16 cellular contexts compared by ENCODE assay signal in the genomic region with DNA sequence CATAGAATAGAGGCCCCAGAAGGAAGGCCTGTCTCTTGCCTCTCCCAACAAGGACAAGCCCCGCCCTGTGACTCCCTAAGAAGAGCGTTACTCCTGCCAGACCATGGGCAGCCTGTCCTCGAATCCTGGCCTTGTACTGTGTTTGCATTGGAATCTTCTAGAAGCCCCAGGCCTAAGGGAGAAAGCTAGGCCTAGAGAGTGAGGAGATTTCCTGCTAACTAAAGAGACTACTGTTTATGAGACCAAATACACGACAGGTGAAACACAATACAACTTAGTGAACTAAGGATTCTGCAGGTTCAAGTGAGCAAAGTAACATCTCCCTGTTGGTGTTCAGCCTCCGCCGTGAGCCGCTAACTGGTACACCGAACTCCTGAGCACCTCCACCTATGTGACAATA.
DNase-seq lines count a peak whose midpoint lies in the region; ATAC-seq, FAIRE-seq and TF ChIP-seq lines count a peak whose summit lies in the region.
"Had no signal": no experiment of that assay in that cellular context is flagged by ENCODE, and none has a peak within 500 bp of the region (broad histone marks: within the 10 kb centered on the region; RNA-seq: fewer than 3 reads in every experiment).

No MANE protein-coding gene starts in this region.

- H3K36me3 ChIP-seq in IMR-90 (ENCODE audit: control insufficient read depth, insufficient read depth, low read length) (no peaks in the 10 kb centered on the region), esophagus muscularis mucosa (no peaks in the 10 kb centered on the region)
- H3K36me3 ChIP-seq: BE2C had no signal

- 90% methylated on average over 8 of the region's 8 CpGs for WGBS in A549 (ENCODE audit: missing lambda C conversion rate)
- WGBS in IMR-90 (ENCODE audit: extremely low coverage in 2 of 2, insufficient read length in 1 of 2), 2 experiments: 100% methylated on average over 4 of the region's 8 CpGs; no CpG with 5 or more reads in 1 of the 2 experiments
- WGBS in esophagus muscularis mucosa: 87% methylated on average over 8 of the region's 8 CpGs

- H3K4me1 ChIP-seq in A549 (peaks cover 26% of the 10 kb centered on the region), IMR-90 (ENCODE audit: control insufficient read depth, insufficient read depth, low read length) (peaks cover 3% of the 10 kb centered on the region; the same call in 1 of the 2 replicates), esophagus muscularis mucosa (no peaks in the 10 kb centered on the region)
- H3K4me1 ChIP-seq: BE2C had no signal

- no peak overlapping the region for H2BK20ac ChIP-seq in IMR-90 (ENCODE audit: low read depth, low read length)

- CTCF ChIA-PET in A549 (lab: Yijun Ruan, JAX) (interaction anchor here (1.2 to 2.9 kb wide), 2 partner anchors 9 to 35 kb away, joined by 3 to 7 read pairs; no protein-coding TSS in a partner anchor), IMR-90 (lab: Yijun Ruan, JAX) (interaction anchor here (0.5 kb wide), 1 partner anchor 1063 kb away, joined by 4 read pairs; no protein-coding TSS in a partner anchor)

- H3K4me3 ChIP-seq in A549 (no peak overlapping the region), IMR-90 (ENCODE audit: insufficient read depth, low read depth, low read length) (no peak overlapping the region), esophagus muscularis mucosa (no peak overlapping the region)

- peak overlapping the region; percentile 21 for H2AFZ ChIP-seq in IMR-90 (replicated peaks; ENCODE audit: low read length, poor library complexity)

- peaks cover 20% of the 10 kb centered on the region for H3K27me3 ChIP-seq in IMR-90 (ENCODE audit: control insufficient read depth, insufficient read depth, low read length)
- no peaks in the 10 kb centered on the region for H3K27me3 ChIP-seq in esophagus muscularis mucosa
- H3K27me3 ChIP-seq: BE2C had no signal

- no peak for TF ChIP-seq CTCF in A549 (IDR thresholded peaks at IDR 0.05)
- no peak for TF ChIP-seq CTCF in IMR-90 (conservative IDR thresholded peaks at IDR 0.05; ENCODE audit: low read depth, low read length)
- no peak for TF ChIP-seq CTCF in esophagus muscularis mucosa (IDR thresholded peaks at IDR 0.05)
- no peak for TF ChIP-seq CTCF in osteocyte (IDR thresholded peaks at IDR 0.05)
- no peak for TF ChIP-seq CTCF in natural killer cell (IDR thresholded peaks at IDR 0.05)

- H3K9me1 ChIP-seq in IMR-90 (ENCODE audit: insufficient read depth, low read length): no peaks in the 10 kb centered on the region

- H3K79me1 ChIP-seq in IMR-90 (ENCODE audit: low read depth in 1 of 2, low read length in 2 of 2): no peaks in the 10 kb centered on the region

- TF ChIP-seq RAD21 in A549 (conservative IDR thresholded peaks at IDR 0.05 in 1 of 2, IDR thresholded peaks at IDR 0.05 in 1 of 2) (no peak), IMR-90 (IDR thresholded peaks at IDR 0.05; ENCODE audit: low read length) (no peak)

- BruUV-seq in IMR-90 (replicated peaks; lab: Mats Ljungman, UMichigan): no TSS peak

- FAIRE-seq in A549 (lab: Jason Lieb, UNC) (no peak), GM12891 (lab: Jason Lieb, UNC) (no peak)
- FAIRE-seq: H54 had no signal

- H3K56ac ChIP-seq in IMR-90 (ENCODE audit: extremely low read depth, insufficient read depth, low read length): no peak overlapping the region

- intact Hi-C loops in IMR-90 (cut with micrococcal nuclease) (no loop called here), esophagus muscularis mucosa (cut with DNase I) (no loop called here), natural killer cell (cut with micrococcal nuclease) (no loop called here)

- peaks cover 3% of the 10 kb centered on the region for H3K9me3 Mint-ChIP-seq in osteocyte (ENCODE audit: unreplicated experiment)
- H3K9me3 Mint-ChIP-seq in natural killer cell: no peaks in the 10 kb centered on the region
- H3K9me3 Mint-ChIP-seq: CD8-positive, alpha-beta T cell had no signal

- H3K14ac ChIP-seq in IMR-90 (replicated peaks; ENCODE audit: low read depth, low read length): no peak overlapping the region

- no peak overlapping the region for H3K4ac ChIP-seq in IMR-90 (ENCODE audit: low read depth, low read length)

- H3K4me1 Mint-ChIP-seq in osteocyte (ENCODE audit: unreplicated experiment) (peaks cover 6% of the 10 kb centered on the region), natural killer cell (no peaks in the 10 kb centered on the region)
- H3K4me1 Mint-ChIP-seq: IgD-negative memory B cell had no signal

- H4K91ac ChIP-seq in IMR-90 (ENCODE audit: insufficient read depth, low read depth, low read length): no peak overlapping the region

- no peak overlapping the region for H2BK120ac ChIP-seq in IMR-90 (ENCODE audit: low read depth, low read length)

- DNase-seq in A549 (ENCODE audit: low read depth in 1 of 2, low spot score in 1 of 2) (no peak), IMR-90 (no peak), esophagus muscularis mucosa (ENCODE audit: extremely low spot score) (peak; percentile 70), osteocyte (ENCODE audit: extremely low spot score, unreplicated experiment) (peak; percentile 40), natural killer cell (no peak), GM12891 (ENCODE audit: insufficient read length, low spot score) (no peak)
- DNase-seq: BE2C; CD8-positive, alpha-beta T cell; COR-L47; DND-41; GDM1 had no signal

- no peak overlapping the region for H2BK5ac ChIP-seq in IMR-90 (ENCODE audit: low read depth, low read length, poor library complexity, severe bottlenecking)

- no peak overlapping the region for H2AK9ac ChIP-seq in IMR-90 (replicated peaks; ENCODE audit: low read depth, low read length, poor library complexity)

- H3K23ac ChIP-seq in IMR-90 (ENCODE audit: low read depth, low read length): no peak overlapping the region

- peaks cover 17% of the 10 kb centered on the region for H3K27me3 Mint-ChIP-seq in osteocyte (ENCODE audit: unreplicated experiment)
- H3K27me3 Mint-ChIP-seq in natural killer cell (ENCODE audit: low read depth in 2 of 2): peaks cover 5% of the 10 kb centered on the region in 2 donors
- H3K27me3 Mint-ChIP-seq: IgD-negative memory B cell had no signal

- no peaks in the 10 kb centered on the region for H3K36me3 Mint-ChIP-seq in osteocyte (ENCODE audit: unreplicated experiment)
- H3K36me3 Mint-ChIP-seq in natural killer cell: no peaks in the 10 kb centered on the region
- H3K36me3 Mint-ChIP-seq: CD8-positive, alpha-beta T cell had no signal

- H3K4me2 ChIP-seq in A549 (no peak overlapping the region), IMR-90 (ENCODE audit: low read depth, low read length) (no peak overlapping the region)

- TF ChIP-seq POLR2A in A549 (IDR thresholded peaks at IDR 0.05; ENCODE audit: low read length): no peak
- TF ChIP-seq POLR2A in IMR-90 (IDR thresholded peaks at IDR 0.05; ENCODE audit: low read depth, low read length): no peak
- TF ChIP-seq POLR2A in esophagus muscularis mucosa (IDR thresholded peaks at IDR 0.05; ENCODE audit: low read depth): no peak
- no peak for TF ChIP-seq POLR2A in GM12891 (IDR thresholded peaks at IDR 0.05; ENCODE audit: low read depth, low read length)

- H3K4me3 Mint-ChIP-seq in osteocyte (ENCODE audit: unreplicated experiment): no peak overlapping the region
- H3K4me3 Mint-ChIP-seq in natural killer cell: no peak overlapping the region
- H3K4me3 Mint-ChIP-seq: CD8-positive, alpha-beta T cell; IgD-negative memory B cell had no signal

- dilution Hi-C loops in IMR-90 (cut with HindIII; ENCODE audit: low sequenced_read_pairs, unreplicated experiment): no loop called here

- no peak overlapping the region for H2BK15ac ChIP-seq in IMR-90 (ENCODE audit: low read depth, low read length)

- H3K27ac ChIP-seq in A549 (peak overlapping the region; percentile 49 to 79; a peak in 4 of 6 replicates), IMR-90 (ENCODE audit: insufficient read depth, low read length) (no peak overlapping the region), esophagus muscularis mucosa (replicated peaks in 1 of 4) (no peak overlapping the region)
- H3K27ac ChIP-seq: C4-2B had no signal

- no peak overlapping the region for H3K18ac ChIP-seq in IMR-90 (ENCODE audit: low read depth, low read length)

- H3K9ac ChIP-seq in IMR-90 (ENCODE audit: low read depth, low read length): no peak overlapping the region

- H3K27ac Mint-ChIP-seq in osteocyte (ENCODE audit: unreplicated experiment): no peak overlapping the region
- H3K27ac Mint-ChIP-seq in natural killer cell: no peak overlapping the region
- H3K27ac Mint-ChIP-seq: CD8-positive, alpha-beta T cell had no signal

- POLR2A ChIA-PET in A549 (lab: Yijun Ruan, JAX) (no interaction called here), IMR-90 (lab: Charles Lee; ENCODE audit: unreplicated experiment) (no interaction called here)

- in situ Hi-C loops in IMR-90 (cut with MboI; ENCODE audit: low sequenced_read_pairs): no loop called here

- ATAC-seq in A549: no peak
- ATAC-seq in IMR-90 (ENCODE audit: low read depth): no peak
- no peak for ATAC-seq in natural killer cell
- ATAC-seq in GM18909 (IDR thresholded peaks at IDR 0.05; ENCODE audit: poor library complexity, unreplicated experiment): no peak
- ATAC-seq: CD8-positive, alpha-beta T cell; HCT116 had no signal

- H3K9me3 ChIP-seq in A549 (no peaks in the 10 kb centered on the region), IMR-90 (ENCODE audit: control insufficient read depth, insufficient read depth, low read length) (no peaks in the 10 kb centered on the region), esophagus muscularis mucosa (no peaks in the 10 kb centered on the region)
- H3K9me3 ChIP-seq: BE2C had no signal

- no peak overlapping the region for H4K5ac ChIP-seq in IMR-90 (ENCODE audit: low read depth, low read length)

- TF ChIP-seq EP300 in A549 (IDR thresholded peaks at IDR 0.05) (no peak), esophagus muscularis mucosa (IDR thresholded peaks at IDR 0.05) (no peak)

- no peak overlapping the region for H4K8ac ChIP-seq in IMR-90 (ENCODE audit: low read depth in 2 of 2, low read length in 2 of 2)

- H2AK5ac ChIP-seq in IMR-90 (ENCODE audit: low read depth, low read length): no peak overlapping the region

- H4K20me1 ChIP-seq in IMR-90 (ENCODE audit: insufficient read depth, low read length): no peaks in the 10 kb centered on the region

TF ChIP-seq in A549, 52 proteins besides CTCF, POLR2A, EP300 and RAD21 (continues in another document):
- TF ChIP-seq SMC3 (IDR thresholded peaks at IDR 0.05): no peak
- no peak for TF ChIP-seq KDM1A (IDR thresholded peaks at IDR 0.05; ENCODE audit: low read depth)

TF ChIP-seq in IMR-90, 13 proteins besides CTCF, POLR2A, EP300 and RAD21 (continues in another document):
- TF ChIP-seq CHD1 (IDR thresholded peaks at IDR 0.05; ENCODE audit: low read depth, low read length) (no peak), NFE2L2 (IDR thresholded peaks at IDR 0.05; ENCODE audit: low read depth, low read length) (no peak), MAZ (IDR thresholded peaks at IDR 0.05; ENCODE audit: borderline replicate concordance, low read depth, low read length) (no peak), SMC3 (IDR thresholded peaks at IDR 0.05; ENCODE audit: low read depth, low read length) (no peak)

TF ChIP-seq in GM12891, 5 proteins besides CTCF, POLR2A, EP300 and RAD21:
- TF ChIP-seq POLR2AphosphoS5 (IDR thresholded peaks at IDR 0.05; ENCODE audit: low read depth, low read length): no peak
- no peak for TF ChIP-seq SPI1 (IDR thresholded peaks at IDR 0.05; ENCODE audit: low read depth, low read length)
- no peak for TF ChIP-seq POU2F2 (IDR thresholded peaks at IDR 0.05; ENCODE audit: low read depth, low read length)
- no peak for TF ChIP-seq TAF1 (IDR thresholded peaks at IDR 0.05; ENCODE audit: low read depth, low read length)
- no peak for TF ChIP-seq PAX5 (IDR thresholded peaks at IDR 0.05; ENCODE audit: insufficient read depth, low read length, severe bottlenecking)

Comparison
In these comparisons a context has a peak if more than half of its experiments do, and no peak if none do; other contexts are left out.
1. DNase-seq: peak in esophagus muscularis mucosa (single experiment) and osteocyte (single experiment); none in A549 (0 of 2), IMR-90 (single experiment), natural killer cell (single experiment) and GM12891 (single experiment).
2. H3K27ac ChIP-seq: peak in A549 (2 of 2); none in IMR-90 (single experiment) and esophagus muscularis mucosa (0 of 4).